In the genomic region with DNA sequence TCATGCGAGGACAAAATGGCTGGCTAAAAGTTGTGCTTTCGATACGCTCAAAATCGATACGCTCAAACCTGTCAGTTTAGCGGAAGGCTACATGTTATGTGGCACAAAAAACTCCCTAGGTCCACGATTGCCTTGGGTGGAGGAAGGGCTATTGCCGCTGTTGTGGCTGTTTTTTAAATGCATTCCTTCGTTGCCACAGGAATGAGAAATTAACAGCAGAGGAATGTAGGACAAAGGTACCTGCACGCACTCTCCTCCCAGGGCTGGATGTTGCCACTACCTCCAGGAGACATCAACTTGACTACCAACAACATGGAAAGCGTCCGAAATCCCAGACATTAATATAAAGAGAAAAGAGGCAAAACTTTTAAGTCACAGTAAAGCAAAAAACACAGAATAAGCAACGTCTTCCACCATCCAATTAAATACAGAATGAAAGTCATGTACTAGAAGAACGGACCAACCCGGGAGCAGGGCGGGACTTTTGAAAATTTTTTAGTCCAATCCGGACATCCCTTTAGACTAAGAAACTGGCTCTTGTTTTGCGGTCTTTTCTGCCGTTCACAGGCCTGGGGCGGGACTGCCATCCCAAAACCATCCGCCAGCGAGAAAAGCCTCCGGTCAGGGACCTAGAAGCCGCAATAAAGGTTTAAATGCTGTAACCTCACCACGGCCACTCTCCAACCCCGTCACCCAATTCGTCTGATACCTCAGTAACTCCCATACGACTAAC, we compare ENCODE assay signal across 8 cellular contexts. TPM values are rescaled to one million over a fixed set of nuclear protein-coding genes. Genes with fewer than 3 reads are reported as not detected.
DNase-seq lines count a peak whose midpoint lies in the region; ATAC-seq and TF ChIP-seq lines count a peak whose summit lies in the region.

No MANE protein-coding gene starts in this region.

- TF ChIP-seq CTCF in GM10248 (IDR thresholded peaks at IDR 0.05; ENCODE audit: control extremely low read depth, extremely low read depth, low read depth, missing control alignments): peak; percentile 23
- TF ChIP-seq CTCF in cardiac muscle cell (IDR thresholded peaks at IDR 0.05; ENCODE audit: low read depth, low read length): no peak

- peak overlapping the region; percentile 10 for H2AFZ ChIP-seq in trophoblast cell (ENCODE audit: insufficient read depth, low read length, poor library complexity)

- H3K18ac ChIP-seq in trophoblast cell (ENCODE audit: low read length): no peak overlapping the region

- no peak overlapping the region for H4K8ac ChIP-seq in trophoblast cell (ENCODE audit: low read depth, low read length)

- peak overlapping the region; percentile 78 for H2BK5ac ChIP-seq in trophoblast cell (ENCODE audit: low read depth, low read length, poor library complexity)

- H3K36me3 ChIP-seq in cardiac muscle cell (no peaks in the 10 kb centered on the region), trophoblast cell (ENCODE audit: control insufficient read depth in 1 of 2, insufficient read depth in 2 of 2, low read length in 2 of 2) (no peaks in the 10 kb centered on the region)

- H3K4me2 ChIP-seq in trophoblast cell (ENCODE audit: low read length): peak overlapping the region; percentile 88

- H3K4me1 ChIP-seq in cardiac muscle cell (ENCODE audit: low read depth) (peaks cover 18% of the 10 kb centered on the region), trophoblast cell (ENCODE audit: control insufficient read depth in 1 of 2, insufficient read depth in 2 of 2, low read length in 2 of 2) (peaks cover 0 to 2% of the 10 kb centered on the region in 2 experiments)

- H3K4ac ChIP-seq in trophoblast cell (ENCODE audit: low read depth, low read length): no peak overlapping the region

- no CpG with 5 or more reads among the region's 28 CpGs for WGBS in trophoblast cell (ENCODE audit: extremely low coverage, insufficient coverage, insufficient read length)

- CTCF ChIA-PET in GM10248 (lab: Yijun Ruan, JAX): interaction anchor here (1.0 to 2.6 kb wide), 7 partner anchors 9 to 41 kb away, joined by 3 to 9 read pairs (median 4); a partner anchor contains a TSS

- POLR2A ChIA-PET in GM10248 (lab: Yijun Ruan, JAX): interaction anchor here (1.1 to 3.1 kb wide), 8 partner anchors 10 to 1811 kb away, joined by 3 to 17 read pairs (median 8); a partner anchor contains a TSS

- peaks cover 4% of the 10 kb centered on the region for H3K27me3 Mint-ChIP-seq in activated naive CD8-positive, alpha-beta T cell treated with anti-CD3 and anti-CD28 coated beads, Interleukin-2, amount 50 U/mL, for 24 hours

- no peak overlapping the region for H2BK120ac ChIP-seq in trophoblast cell (ENCODE audit: insufficient read depth, low read length, poor library complexity)

- peaks cover 34% of the 10 kb centered on the region for H3K4me1 Mint-ChIP-seq in activated naive CD8-positive, alpha-beta T cell treated with anti-CD3 and anti-CD28 coated beads, Interleukin-2, amount 50 U/mL, for 24 hours

- no peak overlapping the region for H2BK12ac ChIP-seq in trophoblast cell (ENCODE audit: low read length)

- H3K79me2 ChIP-seq in trophoblast cell (ENCODE audit: control insufficient read depth, insufficient read depth, low read length, poor library complexity): peaks cover 6% of the 10 kb centered on the region

- peak overlapping the region; percentile 99 for H3K4me3 Mint-ChIP-seq in activated naive CD8-positive, alpha-beta T cell treated with anti-CD3 and anti-CD28 coated beads, Interleukin-2, amount 50 U/mL, for 24 hours

- H3K36me3 Mint-ChIP-seq in activated naive CD8-positive, alpha-beta T cell treated with anti-CD3 and anti-CD28 coated beads, Interleukin-2, amount 50 U/mL, for 24 hours (ENCODE audit: low read depth): peaks cover 4% of the 10 kb centered on the region

- H3K23ac ChIP-seq in trophoblast cell (ENCODE audit: low read length): no peak overlapping the region

- DNase-seq in GM10248 (ENCODE audit: extremely low spot score) (peak; percentile 78), NCI-H1092 (lab: John Stamatoyannopoulos, UW) (peak; percentile 63), SKM-1 treated with dmso at 0.1 percent for 144 hours (lab: John Stamatoyannopoulos, UW; ENCODE audit: unreplicated experiment) (peak; percentile 92), cardiac muscle cell (ENCODE audit: low read depth in 1 of 2, low spot score in 1 of 2) (peak; percentile 93 to 98), trophoblast cell (peak; percentile 90 to 97), ureter (ENCODE audit: low spot score) (peak; percentile 95)
- DNase-seq in activated naive CD8-positive, alpha-beta T cell treated with anti-CD3 and anti-CD28 coated beads, Interleukin-2, amount 50 U/mL, for 24 hours: peak; percentile 80

- no peaks in the 10 kb centered on the region for H3K27me3 ChIP-seq in cardiac muscle cell
- H3K27me3 ChIP-seq in trophoblast cell (ENCODE audit: insufficient read depth, low read length): no peaks in the 10 kb centered on the region

- ATAC-seq in HG02588 (IDR thresholded peaks at IDR 0.05; ENCODE audit: unreplicated experiment): peak; percentile 55
- ATAC-seq in activated naive CD8-positive, alpha-beta T cell treated with anti-CD3 and anti-CD28 coated beads, Interleukin-2, amount 50 U/mL, for 24 hours: peak; percentile 59

- H3K27ac ChIP-seq in cardiac muscle cell: peak overlapping the region; percentile 92
- H3K27ac ChIP-seq in trophoblast cell (ENCODE audit: low read depth, low read length): peak overlapping the region; percentile 96

- H4K91ac ChIP-seq in trophoblast cell (ENCODE audit: low read depth, low read length): peak overlapping the region; percentile 26

- no peak overlapping the region for H3K14ac ChIP-seq in trophoblast cell (ENCODE audit: low read length)

- H3K27ac Mint-ChIP-seq in activated naive CD8-positive, alpha-beta T cell treated with anti-CD3 and anti-CD28 coated beads, Interleukin-2, amount 50 U/mL, for 24 hours: peak overlapping the region; percentile 100

- H3K9me3 ChIP-seq in cardiac muscle cell (ENCODE audit: low read depth): no peaks in the 10 kb centered on the region
- no peaks in the 10 kb centered on the region for H3K9me3 ChIP-seq in trophoblast cell (ENCODE audit: insufficient read depth, low read depth, low read length)

- H3K9ac ChIP-seq in trophoblast cell (ENCODE audit: low read length): peak overlapping the region; percentile 81

- no peak overlapping the region for H4K12ac ChIP-seq in trophoblast cell (ENCODE audit: low read depth, low read length)

- H3K79me1 ChIP-seq in trophoblast cell (ENCODE audit: low read length): peaks cover 14% of the 10 kb centered on the region

- H3K9me3 Mint-ChIP-seq in activated naive CD8-positive, alpha-beta T cell treated with anti-CD3 and anti-CD28 coated beads, Interleukin-2, amount 50 U/mL, for 24 hours: no peaks in the 10 kb centered on the region

- H3K4me3 ChIP-seq in cardiac muscle cell (peak overlapping the region; percentile 97), trophoblast cell (ENCODE audit: low read depth, low read length) (peak overlapping the region; percentile 67)

- no peak overlapping the region for H2AK5ac ChIP-seq in trophoblast cell (ENCODE audit: low read length)

RNA-seq across cellular contexts. Expression of a gene that starts 32.1 kb away (rescaled TPM):
- total RNA-seq in cardiac muscle cell (0.66 and 0.99 TPM in 2 replicates), ureter (14.8 TPM)
- polyA plus RNA-seq in cardiac muscle cell: 0.28 and 1.3 TPM in 2 replicates
- 1.7 and 1.8 TPM in 2 replicates for polyA plus RNA-seq in trophoblast cell (2013)

Comparison
In these comparisons a context has a peak if more than half of its experiments do, and no peak if none do; other contexts are left out.
1. Peak in every context shown above with its lines: DNase-seq, ATAC-seq, H3K4me3 ChIP-seq and H3K27ac ChIP-seq.